13 cellular contexts compared by ENCODE assay signal in genomic region chr4:122963222-122963621, GRCh38. TPM values are rescaled to one million over a fixed set of nuclear protein-coding genes. Genes with fewer than 3 reads are reported as not detected.
A peak's percentile ranks its signal among the peaks of the same experiment; 100 is the strongest.
DNase-seq lines count a peak whose midpoint lies in the region; ATAC-seq and TF ChIP-seq lines count a peak whose summit lies in the region.
"Had no signal": no experiment of that assay in that cellular context is flagged by ENCODE, and none has a peak within 500 bp of the region (broad histone marks: within the 10 kb centered on the region; RNA-seq: fewer than 3 reads in every experiment).

No MANE protein-coding gene starts in this region.

- no peaks in the 10 kb centered on the region for H3K27me3 Mint-ChIP-seq in MCF 10A (ENCODE audit: insufficient read depth, unreplicated experiment)
- H3K27me3 Mint-ChIP-seq: type B pancreatic cell had no signal

- H3K27ac ChIP-seq in breast epithelium (no peak overlapping the region), RWPE2 (ENCODE audit: poor library complexity, severe bottlenecking) (no peak overlapping the region), upper lobe of right lung (no peak overlapping the region)
- H3K27ac ChIP-seq: psoas muscle had no signal

- intact Hi-C loops in MCF 10A (cut with micrococcal nuclease) (no loop called here), breast epithelium (cut with DNase I; ENCODE audit: low total_unique reads) (no loop called here), upper lobe of right lung (cut with DNase I) (no loop called here), sciatic nerve (cut with DNase I) (no loop called here)

- no peak for TF ChIP-seq POLR2A in breast epithelium (IDR thresholded peaks at IDR 0.05)

- H3K4me3 ChIP-seq in breast epithelium (no peak overlapping the region), RWPE2 (ENCODE audit: severe bottlenecking) (no peak overlapping the region), upper lobe of right lung (no peak overlapping the region)
- H3K4me3 ChIP-seq: psoas muscle had no signal

- H3K4me3 Mint-ChIP-seq in MCF 10A (ENCODE audit: unreplicated experiment): no peak overlapping the region
- H3K4me3 Mint-ChIP-seq: type B pancreatic cell had no signal

- BruUV-seq in MCF 10A (replicated peaks; lab: Mats Ljungman, UMichigan): no TSS peak

- H3K36me3 ChIP-seq in breast epithelium (no peaks in the 10 kb centered on the region), RWPE2 (ENCODE audit: low read depth) (no peaks in the 10 kb centered on the region; the same call in 1 of the 2 replicates), upper lobe of right lung (no peaks in the 10 kb centered on the region)

- POLR2A ChIA-PET in MCF 10A (lab: Yijun Ruan, JAX): interaction anchor here (0.9 kb wide), 1 partner anchor 14 kb away, joined by 5 read pairs; no protein-coding TSS in a partner anchor

- peak; percentile 91 for ATAC-seq in RWPE2 (ENCODE audit: low read depth)
- peak; percentile 72 for ATAC-seq in upper lobe of right lung
- ATAC-seq in sciatic nerve: no peak
- ATAC-seq: psoas muscle had no signal

- H3K9me3 Mint-ChIP-seq in MCF 10A (ENCODE audit: unreplicated experiment): no peaks in the 10 kb centered on the region
- H3K9me3 Mint-ChIP-seq: type B pancreatic cell had no signal

- H3K4me1 Mint-ChIP-seq in MCF 10A (ENCODE audit: insufficient read depth, unreplicated experiment): peaks cover 14% of the 10 kb centered on the region

- CTCF ChIA-PET in MCF 10A (lab: Yijun Ruan, JAX): no interaction called here

- H3K27me3 ChIP-seq in breast epithelium (no peaks in the 10 kb centered on the region), RWPE2 (ENCODE audit: insufficient read depth, poor library complexity, severe bottlenecking) (no peaks in the 10 kb centered on the region), upper lobe of right lung (no peaks in the 10 kb centered on the region)

- TF ChIP-seq CTCF in MCF 10A (IDR thresholded peaks at IDR 0.05; ENCODE audit: unreplicated experiment): no peak
- no peak for TF ChIP-seq CTCF in breast epithelium (IDR thresholded peaks at IDR 0.05)
- no peak for TF ChIP-seq CTCF in RWPE2 (IDR thresholded peaks at IDR 0.05; ENCODE audit: poor library complexity, severe bottlenecking)
- TF ChIP-seq CTCF in upper lobe of right lung (IDR thresholded peaks at IDR 0.05): no peak

- H3K4me1 ChIP-seq in breast epithelium (no peaks in the 10 kb centered on the region), RWPE2 (ENCODE audit: insufficient read depth, poor library complexity, severe bottlenecking) (peaks cover 8% of the 10 kb centered on the region), upper lobe of right lung (no peaks in the 10 kb centered on the region)
- H3K4me1 ChIP-seq: psoas muscle had no signal

- H3K9me3 ChIP-seq in breast epithelium: no peaks in the 10 kb centered on the region
- no peaks in the 10 kb centered on the region for H3K9me3 ChIP-seq in RWPE2 (ENCODE audit: severe bottlenecking)
- H3K9me3 ChIP-seq in upper lobe of right lung: no peaks in the 10 kb centered on the region
- H3K9me3 ChIP-seq: psoas muscle had no signal

- no peak overlapping the region for H3K27ac Mint-ChIP-seq in MCF 10A (ENCODE audit: low read depth, unreplicated experiment)
- H3K27ac Mint-ChIP-seq: type B pancreatic cell had no signal

- peak; percentile 87 for DNase-seq in MCF 10A (ENCODE audit: unreplicated experiment)
- no peak for DNase-seq in breast epithelium (ENCODE audit: low spot score in 2 of 2)
- DNase-seq in RWPE2 (ENCODE audit: low spot score): no peak
- peak; percentile 36 for DNase-seq in fibroblast of gingiva (ENCODE audit: low read depth)
- no peak for DNase-seq in upper lobe of right lung
- no peak for DNase-seq in glomerular visceral epithelial cell (ENCODE audit: extremely low spot score)
- no peak for DNase-seq in sciatic nerve (ENCODE audit: low spot score)
- no peak for DNase-seq in DMS 273 treated with DMSO at 0.1 percent for 48 hours (lab: John Stamatoyannopoulos, UW)
- DNase-seq: activated CD4-positive, CD25-positive, alpha-beta regulatory T cell; glutamatergic neuron; psoas muscle; SW 1271 had no signal

- peaks cover 11% of the 10 kb centered on the region for H3K36me3 Mint-ChIP-seq in MCF 10A (ENCODE audit: insufficient read depth, unreplicated experiment)

RNA-seq across cellular contexts. Expression of gene NUDT6, which starts 40.8 kb away (rescaled TPM):
- total RNA-seq in MCF 10A (2022) (6.6 and 6.7 TPM in 2 replicates), breast epithelium (10 to 100 TPM in 1 of 3 donors, 1 to 10 TPM in 2; 8.2 to 10.8 (median 8.5) TPM), upper lobe of right lung (3.8 TPM), sciatic nerve (7.7 TPM)

Comparison
In these comparisons a context has a peak if more than half of its experiments do, and no peak if none do; other contexts are left out.
1. DNase-seq: peak in MCF 10A (single experiment) and fibroblast of gingiva (single experiment); none in breast epithelium (0 of 2), RWPE2 (single experiment), upper lobe of right lung (single experiment), glomerular visceral epithelial cell (single experiment), sciatic nerve (single experiment) and DMS 273 treated with DMSO at 0.1 percent for 48 hours (single experiment).